In genomic region chr5:472656-473343, GRCh38 we compare ENCODE assay signal across 8 cellular contexts. TPM values are rescaled to one million over a fixed set of nuclear protein-coding genes. Genes with fewer than 3 reads are reported as not detected.
DNase-seq lines count a peak whose midpoint lies in the region; ATAC-seq and TF ChIP-seq lines count a peak whose summit lies in the region.

No MANE protein-coding gene starts in this region.

- H3K9me2 ChIP-seq in PC-3 (replicated peaks; ENCODE audit: low read length): no peaks in the 10 kb centered on the region

- peak overlapping the region; percentile 93 for H3K9ac ChIP-seq in PC-3 (ENCODE audit: low read length)

- TF ChIP-seq CTCF in PC-3 (conservative IDR thresholded peaks at IDR 0.05; ENCODE audit: low read depth, low read length): no peak
- no peak for TF ChIP-seq CTCF in esophagus muscularis mucosa (IDR thresholded peaks at IDR 0.05)

- POLR2A ChIA-PET in PC-3 (lab: Charles Lee; ENCODE audit: unreplicated experiment): no interaction called here

- no peak for TF ChIP-seq POLR2A in esophagus muscularis mucosa (IDR thresholded peaks at IDR 0.05; ENCODE audit: low read depth)

- CTCF ChIA-PET in PC-3 (lab: Charles Lee): interaction anchor here (0.5 kb wide), 1 partner anchor 11 kb away, joined by 3 read pairs; no protein-coding TSS in a partner anchor

- H4K20me1 ChIP-seq in PC-3 (ENCODE audit: low read length): no peaks in the 10 kb centered on the region

- H3K36me3 Mint-ChIP-seq in activated T-cell treated with anti-CD3 and anti-CD28 coated beads, Interleukin-2, amount 50 U/mL, for 4 hours (ENCODE audit: insufficient read depth): peaks cover 11% of the 10 kb centered on the region

- DNase-seq in DMS 273 treated with DMSO at 0.1 percent for 48 hours (lab: John Stamatoyannopoulos, UW) (peak; percentile 26), HuH-7 (ENCODE audit: low spot score) (peak; percentile 97), PC-3 (peak; percentile 80), esophagus muscularis mucosa (ENCODE audit: extremely low spot score) (no peak), myocyte (ENCODE audit: low read depth) (peak; percentile 87)
- peak; percentile 89 for DNase-seq in activated T-cell treated with anti-CD3 and anti-CD28 coated beads, Interleukin-2, amount 50 U/mL, for 4 hours
- DNase-seq in stimulated activated CD8-positive, alpha-beta memory T cell treated with anti-CD3 and anti-CD28 coated beads, Interleukin-7, amount 100 ng/mL, for 24 hours (ENCODE audit: low read depth): peak; percentile 69

- peak overlapping the region; percentile 100 for H3K4me2 ChIP-seq in PC-3 (ENCODE audit: low read length)

- no TSS peak for BruUV-seq in PC-3 (replicated peaks; lab: Mats Ljungman, UMichigan)

- WGBS in esophagus muscularis mucosa: no CpG with 5 or more reads among the region's 106 CpGs

- peak; percentile 69 for ATAC-seq in GM21515 (IDR thresholded peaks at IDR 0.05; ENCODE audit: unreplicated experiment)
- ATAC-seq in PC-3: peak; percentile 64
- ATAC-seq in activated T-cell treated with anti-CD3 and anti-CD28 coated beads, Interleukin-2, amount 50 U/mL, for 4 hours: peak; percentile 88

- H2AFZ ChIP-seq in PC-3 (ENCODE audit: low read length): peak overlapping the region; percentile 93

- peaks cover 18% of the 10 kb centered on the region for H3K4me1 Mint-ChIP-seq in activated T-cell treated with anti-CD3 and anti-CD28 coated beads, Interleukin-2, amount 50 U/mL, for 4 hours (ENCODE audit: low read depth)

- peaks cover 37% of the 10 kb centered on the region for H3K79me2 ChIP-seq in PC-3 (ENCODE audit: low read length)

- H3K27ac ChIP-seq in PC-3 (ENCODE audit: low read length): peak overlapping the region; percentile 48
- peak overlapping the region; percentile 78 to 83 (median 81) for H3K27ac ChIP-seq in esophagus muscularis mucosa (replicated peaks in 1 of 4)

- no peaks in the 10 kb centered on the region for H3F3A ChIP-seq in PC-3 (ENCODE audit: low read length, unreplicated experiment)

- H3K9me3 ChIP-seq in PC-3 (ENCODE audit: low read length) (no peaks in the 10 kb centered on the region), esophagus muscularis mucosa (no peaks in the 10 kb centered on the region)

- H3K4me3 ChIP-seq in PC-3 (ENCODE audit: low read length): peak overlapping the region; percentile 92
- peak overlapping the region; percentile 83 to 98 (median 91) for H3K4me3 ChIP-seq in esophagus muscularis mucosa

- no peaks in the 10 kb centered on the region for H3K9me3 Mint-ChIP-seq in activated T-cell treated with anti-CD3 and anti-CD28 coated beads, Interleukin-2, amount 50 U/mL, for 4 hours

- H3K27me3 Mint-ChIP-seq in activated T-cell treated with anti-CD3 and anti-CD28 coated beads, Interleukin-2, amount 50 U/mL, for 4 hours (ENCODE audit: low read depth): peaks cover 10% of the 10 kb centered on the region

- peak overlapping the region; percentile 82 for H3K4me3 Mint-ChIP-seq in activated T-cell treated with anti-CD3 and anti-CD28 coated beads, Interleukin-2, amount 50 U/mL, for 4 hours

- intact Hi-C loops in PC-3 (cut with micrococcal nuclease): loop anchor here (10.0 kb wide), 1 partner anchor 142 kb away; the partner anchor contains the start of gene CEP72
- intact Hi-C loops in esophagus muscularis mucosa (cut with DNase I): loop anchor here (5.0 kb wide), 1 partner anchor 140 kb away; the partner anchor contains the start of gene CEP72

- no peak for TF ChIP-seq EP300 in esophagus muscularis mucosa (IDR thresholded peaks at IDR 0.05)

- H3K4me1 ChIP-seq in PC-3 (ENCODE audit: insufficient read depth, low read length) (peaks cover 32% of the 10 kb centered on the region), esophagus muscularis mucosa (peaks cover 23 to 49% (median 38%) of the 10 kb centered on the region in 4 donors)

- no peaks in the 10 kb centered on the region for H3K36me3 ChIP-seq in PC-3 (ENCODE audit: low read depth, low read length)
- peaks cover 0 to 19% (median 0%) of the 10 kb centered on the region in 4 donors for H3K36me3 ChIP-seq in esophagus muscularis mucosa

- H3K27me3 ChIP-seq in PC-3 (ENCODE audit: low read length) (no peaks in the 10 kb centered on the region), esophagus muscularis mucosa (peaks cover 0 to 31% (median 25%) of the 10 kb centered on the region in 4 donors)

RNA-seq across cellular contexts. Expression of gene EXOC3, which starts 29.8 kb away (rescaled TPM):
- 31.3 and 42.1 TPM in 2 replicates for total RNA-seq in PC-3 (2014; rRNA removed)
- total RNA-seq in activated T-cell treated with anti-CD3 and anti-CD28 coated beads, Interleukin-2, amount 50 U/mL, for 4 hours: 10 to 100 TPM; 62.7 to 78.3 (median 67.2) TPM
- 10 to 100 TPM; 48.6 to 82.1 (median 59.3) TPM for total RNA-seq in esophagus muscularis mucosa
- 67.8 and 71.0 TPM in 2 replicates for total RNA-seq in myocyte
- polyA plus RNA-seq in myocyte (2012): 58.6 TPM

RNA-seq across cellular contexts. Expression of gene SLC9A3, which starts 51.4 kb away (rescaled TPM):
- total RNA-seq in PC-3 (2014; rRNA removed) (4.7 and 4.9 TPM in 2 replicates), esophagus muscularis mucosa (1 to 10 TPM; 1.7 to 5.0 (median 2.8) TPM), myocyte (5.4 and 6.8 TPM in 2 replicates)
- 1 to 10 TPM; 3.4 to 4.9 (median 3.5) TPM for total RNA-seq in activated T-cell treated with anti-CD3 and anti-CD28 coated beads, Interleukin-2, amount 50 U/mL, for 4 hours
- 1.5 TPM for polyA plus RNA-seq in myocyte (2012)
